Comparison of ENCODE assay signal across 5 cellular contexts in the genomic region with DNA sequence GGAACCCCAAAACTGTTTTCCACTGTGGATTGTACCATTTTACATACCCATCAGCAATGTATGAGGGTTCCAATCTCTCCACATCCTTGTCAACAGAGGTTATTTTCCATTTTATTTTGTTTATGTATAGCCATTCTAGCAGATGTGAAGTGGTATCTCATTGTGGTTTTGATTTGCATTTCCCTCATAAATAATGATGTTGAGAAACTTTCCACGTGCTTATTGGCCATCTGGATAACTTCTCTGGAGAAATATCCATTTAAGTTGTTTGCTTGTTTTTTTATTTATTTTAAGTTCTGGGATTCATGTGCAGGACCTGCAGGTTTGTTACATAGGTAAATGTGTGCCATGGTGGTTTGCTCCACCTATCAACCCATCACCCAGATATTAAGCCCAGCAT.
"Had no signal": no experiment of that assay in that cellular context is flagged by ENCODE, and none has a peak within 500 bp of the region (broad histone marks: within the 10 kb centered on the region; RNA-seq: fewer than 3 reads in every experiment).

No MANE protein-coding gene starts in this region.

- H3K4me3 ChIP-seq: GM23338 had no signal

- H3K4me2 ChIP-seq: GM23338 had no signal

- ATAC-seq: GM23338, HepG2 had no signal

- H3K27ac ChIP-seq: HL-60 had no signal

- DNase-seq: H9, HCEC 1CT had no signal

- H2AFZ ChIP-seq: GM23338 had no signal
